ENCODE assay signal across 8 cellular contexts in the genomic region with DNA sequence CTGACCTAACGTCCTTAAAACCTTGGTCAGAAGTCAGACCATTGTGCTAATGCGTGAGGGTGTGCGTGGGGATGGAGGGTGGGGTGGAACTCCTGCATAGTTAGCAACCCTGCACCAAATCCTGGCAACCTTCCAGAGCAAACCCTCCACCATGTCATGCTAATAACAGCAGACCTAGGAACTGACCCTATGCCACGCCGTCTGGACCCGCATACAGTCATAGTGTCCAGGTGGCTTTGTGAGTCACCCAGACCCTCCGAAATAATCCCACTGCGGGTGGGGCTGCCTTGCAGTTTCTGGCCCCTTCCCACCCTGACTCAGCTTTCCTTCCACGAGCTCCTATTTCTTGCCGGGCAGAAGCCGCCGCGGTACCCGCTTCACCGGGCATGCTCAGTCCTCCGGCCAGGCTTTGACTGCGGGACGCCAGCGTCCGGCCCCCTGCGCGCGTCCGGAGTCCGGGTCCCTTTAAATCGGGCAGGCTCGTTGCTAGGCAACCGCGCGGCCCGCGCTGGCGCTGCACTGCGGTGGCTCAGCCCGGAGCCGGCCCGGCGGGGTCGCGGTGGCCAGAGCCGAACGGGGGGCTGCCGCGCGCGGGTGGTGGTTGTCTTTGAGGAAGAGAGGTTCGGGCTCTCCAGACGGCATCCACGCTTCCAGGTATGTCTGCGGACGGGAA.
DNase-seq lines count a peak whose midpoint lies in the region; ATAC-seq, FAIRE-seq and TF ChIP-seq lines count a peak whose summit lies in the region.

A gene (plus strand): TSS at position 493 of the 673 bp plus-strand sequence. CDS start 7,619 bp downstream, outside the sequence.

- peak within 1 kb of the TSS; percentile 46 for H3K4me3 ChIP-seq in WI38 (ENCODE audit: low read depth, low read length)

- no peaks in the 10 kb centered on the region for H3K36me3 Mint-ChIP-seq in nephron progenitor cell (ENCODE audit: low read depth)

- DNase-seq in C1 segment of cervical spinal cord (lab: John Stamatoyannopoulos, UW) (peak in 10 of 14 donors; percentile 2 to 64 (median 40)), fibroblast of the conjunctiva (ENCODE audit: low read depth) (peak; percentile 9), nephron progenitor cell (peak; percentile 90), NCI-H2029 (lab: John Stamatoyannopoulos, UW) (no peak), GM19239 (ENCODE audit: insufficient read length, low spot score) (no peak)

- H3K4me3 Mint-ChIP-seq in nephron progenitor cell: peak within 1 kb of the TSS; percentile 86

- peaks cover 26% of the 10 kb centered on the region for H3K4me1 Mint-ChIP-seq in nephron progenitor cell

- FAIRE-seq in GM19239 (lab: Jason Lieb, UNC): no peak

- ATAC-seq in GM21786 (IDR thresholded peaks at IDR 0.05; ENCODE audit: unreplicated experiment): peak; percentile 55
- ATAC-seq in HG03571 (IDR thresholded peaks at IDR 0.05; ENCODE audit: unreplicated experiment): no peak

- peak within 1 kb of the TSS; percentile 48 for H3K27ac Mint-ChIP-seq in nephron progenitor cell

- peaks cover 3% of the 10 kb centered on the region for H3K9me3 Mint-ChIP-seq in nephron progenitor cell

- H3K27me3 Mint-ChIP-seq in nephron progenitor cell (ENCODE audit: low read depth, poor library complexity): peaks cover 3% of the 10 kb centered on the region

- no peak for TF ChIP-seq CTCF in WI38 (IDR thresholded peaks at IDR 0.05; ENCODE audit: low read depth, low read length)
- TF ChIP-seq CTCF in nephron progenitor cell (IDR thresholded peaks at IDR 0.05): no peak

Comparison
In these comparisons a context has a peak if more than half of its experiments do, and no peak if none do; other contexts are left out.
1. DNase-seq: peak in C1 segment of cervical spinal cord (10 of 14), fibroblast of the conjunctiva (single experiment) and nephron progenitor cell (single experiment); none in NCI-H2029 (single experiment) and GM19239 (single experiment).